Comparison of ENCODE assay signal across 8 cellular contexts in the genomic region with DNA sequence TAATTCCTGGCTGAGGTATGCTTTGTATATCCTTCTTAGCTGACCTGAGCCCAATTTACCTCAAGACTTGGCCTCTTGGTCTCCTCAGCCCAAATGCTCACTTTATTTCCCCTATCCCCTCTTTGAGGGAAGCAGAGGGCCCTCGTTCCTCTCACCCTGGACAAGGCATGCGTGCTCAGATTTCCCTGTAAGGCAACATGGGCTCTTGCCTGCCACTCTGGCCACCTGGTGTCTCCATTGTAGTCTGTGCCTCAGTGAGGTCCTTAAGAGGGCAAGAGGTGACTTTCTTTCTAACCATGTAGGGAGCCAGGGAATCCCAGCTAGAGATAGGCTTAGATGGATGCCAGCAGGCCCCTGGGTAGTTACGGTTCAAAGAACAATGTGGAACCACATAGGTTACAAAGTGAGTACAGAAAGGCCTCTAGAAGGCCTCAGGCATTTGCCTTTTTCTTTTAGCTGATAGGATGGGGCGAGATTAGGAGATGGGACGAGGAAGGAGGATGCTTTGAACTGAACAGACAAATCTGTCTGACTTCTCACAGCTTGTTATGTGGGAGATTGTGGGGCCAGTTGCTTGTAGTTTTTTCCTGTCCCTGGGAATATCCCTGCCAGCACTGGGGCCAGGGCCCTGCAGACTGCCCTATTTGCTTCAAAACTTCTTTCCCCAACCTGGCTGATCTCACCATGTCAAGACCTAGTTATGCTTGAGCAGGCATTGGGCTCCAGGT. TPM values are rescaled to one million over a fixed set of nuclear protein-coding genes. Genes with fewer than 3 reads are reported as not detected.
A peak's percentile ranks its signal among the peaks of the same experiment; 100 is the strongest.
DNase-seq lines count a peak whose midpoint lies in the region; ATAC-seq lines count a peak whose summit lies in the region.

No MANE protein-coding gene starts in this region.

- POLR2A ChIA-PET in activated CD8-positive, alpha-beta T cell treated with anti-CD3 and anti-CD28 coated beads, Interleukin-2, amount 10 ng/mL, durations not matched to agents 7 days and 5 days (lab: Charles Lee), result interaction anchor here (1.2 to 1.9 kb wide), 4 partner anchors 25 to 618 kb away, joined by 3 to 8 read pairs (median 6); a partner anchor contains a TSS

- peak overlapping the region; percentile 88 for H3K4me3 Mint-ChIP-seq in activated CD8-positive, alpha-beta T cell treated with anti-CD3 and anti-CD28 coated beads, Interleukin-2, amount 10 ng/mL, durations not matched to agents 7 days and 5 days

- H3K4me3 ChIP-seq in iPS-20b (ENCODE audit: low read length), result peak overlapping the region; percentile 91
- H3K4me3 ChIP-seq in stomach smooth muscle (ENCODE audit: low read length in 2 of 2), result peak overlapping the region; percentile 90 to 92

- peaks cover 36% of the 10 kb centered on the region for H3K4me1 Mint-ChIP-seq in activated CD8-positive, alpha-beta T cell treated with anti-CD3 and anti-CD28 coated beads, Interleukin-2, amount 10 ng/mL, durations not matched to agents 7 days and 5 days (ENCODE audit: low read depth)

- CTCF ChIA-PET in activated CD8-positive, alpha-beta T cell treated with anti-CD3 and anti-CD28 coated beads, Interleukin-2, amount 10 ng/mL, durations not matched to agents 7 days and 5 days (lab: Charles Lee), result interaction anchor here (0.7 to 2.5 kb wide), 6 partner anchors 15 to 244 kb away, joined by 3 to 11 read pairs (median 4); no protein-coding TSS in a partner anchor

- H3K27ac ChIP-seq in iPS-20b (ENCODE audit: low read length), result peak overlapping the region; percentile 73
- peak overlapping the region; percentile 96 for H3K27ac ChIP-seq in stomach smooth muscle (ENCODE audit: low read length)

- H3K9me3 Mint-ChIP-seq in activated CD8-positive, alpha-beta T cell treated with anti-CD3 and anti-CD28 coated beads, Interleukin-2, amount 10 ng/mL, durations not matched to agents 7 days and 5 days (ENCODE audit: insufficient read depth), result no peaks in the 10 kb centered on the region

- H3K36me3 ChIP-seq in iPS-20b (ENCODE audit: insufficient read depth, low read depth, low read length) (0 out of 2 replicates have a peak, but pooled peaks cover 5% of the 10 kb centered on the region), stomach smooth muscle (ENCODE audit: control insufficient read depth in 2 of 2, insufficient read depth in 2 of 2, low read length in 2 of 2) (peaks cover 0 to under 1% of the 10 kb centered on the region in 2 donors)

- H3K27me3 Mint-ChIP-seq in activated CD8-positive, alpha-beta T cell treated with anti-CD3 and anti-CD28 coated beads, Interleukin-2, amount 10 ng/mL, durations not matched to agents 7 days and 5 days (ENCODE audit: low read depth), result no peaks in the 10 kb centered on the region

- H3K4me1 ChIP-seq in iPS-20b (ENCODE audit: insufficient read depth, low read length) (peaks cover 7% of the 10 kb centered on the region; the same call in 1 of the 2 replicates), stomach smooth muscle (ENCODE audit: control insufficient read depth, insufficient read depth, low read length) (peaks cover 26% of the 10 kb centered on the region)

- peak overlapping the region; percentile 94 for H3K27ac Mint-ChIP-seq in activated CD8-positive, alpha-beta T cell treated with anti-CD3 and anti-CD28 coated beads, Interleukin-2, amount 10 ng/mL, durations not matched to agents 7 days and 5 days

- peaks cover 5% of the 10 kb centered on the region for H3K36me3 Mint-ChIP-seq in activated CD8-positive, alpha-beta T cell treated with anti-CD3 and anti-CD28 coated beads, Interleukin-2, amount 10 ng/mL, durations not matched to agents 7 days and 5 days (ENCODE audit: low read depth)

- H3K27me3 ChIP-seq in iPS-20b (ENCODE audit: insufficient read depth, low read length), result no peaks in the 10 kb centered on the region
- no peaks in the 10 kb centered on the region for H3K27me3 ChIP-seq in stomach smooth muscle (ENCODE audit: control insufficient read depth in 1 of 2, insufficient read depth in 2 of 2, low read length in 2 of 2)

- DNase-seq in NCI-H146 (lab: John Stamatoyannopoulos, UW), result peak; percentile 4
- DNase-seq in NCI-H146 treated with DMSO at 0.1 percent for 48 hours (lab: John Stamatoyannopoulos, UW; ENCODE audit: unreplicated experiment), result no peak
- DNase-seq in activated CD8-positive, alpha-beta T cell treated with anti-CD3 and anti-CD28 coated beads, Interleukin-2, amount 10 ng/mL, durations not matched to agents 7 days and 5 days, result no peak
- DNase-seq in Ammon's horn (ENCODE audit: low spot score), result no peak
- no peak for DNase-seq in HPDE6-E6E7 (ENCODE audit: extremely low spot score)

- H3K9me3 ChIP-seq in iPS-20b (ENCODE audit: insufficient read depth, low read depth, low read length), result no peaks in the 10 kb centered on the region
- no peaks in the 10 kb centered on the region for H3K9me3 ChIP-seq in stomach smooth muscle (ENCODE audit: control insufficient read depth in 2 of 2, low read length in 2 of 2)

- no peak for ATAC-seq in activated CD8-positive, alpha-beta T cell treated with anti-CD3 and anti-CD28 coated beads, Interleukin-2, amount 10 ng/mL, durations not matched to agents 7 days and 5 days
- ATAC-seq in HG02970 (IDR thresholded peaks at IDR 0.05; ENCODE audit: low FRiP score, unreplicated experiment), result no peak

- peak overlapping the region; percentile 94 for H3K9ac ChIP-seq in iPS-20b (ENCODE audit: low read depth, low read length)
- peak overlapping the region; percentile 95 to 97 for H3K9ac ChIP-seq in stomach smooth muscle (ENCODE audit: low read length in 2 of 2)

RNA-seq across cellular contexts. Expression of a gene that starts 1.1 kb away (rescaled TPM):
- total RNA-seq in activated CD8-positive, alpha-beta T cell treated with anti-CD3 and anti-CD28 coated beads, Interleukin-2, amount 10 ng/mL, durations not matched to agents 7 days and 5 days, result 10 to 100 TPM; 41.2 to 43.5 TPM

RNA-seq across cellular contexts. Expression of a gene that starts 9.7 kb away (rescaled TPM):
- total RNA-seq in activated CD8-positive, alpha-beta T cell treated with anti-CD3 and anti-CD28 coated beads, Interleukin-2, amount 10 ng/mL, durations not matched to agents 7 days and 5 days, result 1 to 10 TPM; 3.7 to 4.5 TPM
